15 cellular contexts compared by ENCODE assay signal in the genomic region with DNA sequence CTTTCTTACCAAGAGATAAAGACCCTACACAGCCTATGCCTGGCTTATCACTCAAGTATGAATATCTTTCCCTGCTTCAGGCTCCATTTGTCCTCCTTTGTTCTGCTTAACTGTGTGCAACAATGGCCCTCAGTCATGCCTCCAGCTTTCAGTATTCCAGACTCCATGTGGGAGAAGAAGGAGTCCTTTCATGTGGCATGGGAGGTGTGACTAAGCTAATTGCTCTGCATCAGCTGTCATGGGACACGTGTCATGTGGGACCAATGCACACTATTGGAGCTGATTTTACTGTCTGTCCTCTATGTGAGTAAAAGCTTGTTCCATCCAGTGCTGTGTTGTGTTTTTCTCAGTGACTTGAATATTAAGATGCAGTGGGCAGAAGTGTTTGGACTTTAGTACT.
"Had no signal": no experiment of that assay in that cellular context is flagged by ENCODE, and none has a peak within 500 bp of the region (broad histone marks: within the 10 kb centered on the region; RNA-seq: fewer than 3 reads in every experiment).

No MANE protein-coding gene starts in this region.

- H3K4me1 ChIP-seq: gastrocnemius medialis, lower lobe of right lung had no signal

- H3K4me1 Mint-ChIP-seq: activated CD4-positive, alpha-beta T cell treated with anti-CD3 and anti-CD28 coated beads for 36 hours; activated naive CD8-positive, alpha-beta T cell treated with anti-CD3 and anti-CD28 coated beads for 36 hours; naive thymus-derived CD4-positive, alpha-beta T cell had no signal

- DNase-seq: activated CD4-positive, alpha-beta T cell treated with anti-CD3 and anti-CD28 coated beads for 36 hours; activated CD8-positive, alpha-beta memory T cell treated with anti-CD3 and anti-CD28 coated beads, Interleukin-2, amount 50 U/mL, for 4 hours; activated CD8-positive, alpha-beta T cell treated with anti-CD3 and anti-CD28 coated beads for 36 hours; activated gamma-delta T cell treated with Interleukin-2 at 50 U/mL for 16 hours; activated naive CD8-positive, alpha-beta T cell treated with anti-CD3 and anti-CD28 coated beads for 36 hours; activated T-cell treated with anti-CD3 and anti-CD28 coated beads, Interleukin-2, amount 50 U/mL, for 72 hours; gastrocnemius medialis; lower lobe of right lung; naive thymus-derived CD4-positive, alpha-beta T cell; occipital lobe; stimulated activated CD4-positive, alpha-beta T cell treated with anti-CD3 and anti-CD28 coated beads, Interleukin-4, amount 100 ng/mL, for 1 hour; stimulated activated CD8-positive, alpha-beta memory T cell treated with anti-CD3 and anti-CD28 coated beads, Interleukin-4, amount 100 ng/mL, for 48 hours; stimulated activated naive CD8-positive, alpha-beta T cell treated with anti-CD3 and anti-CD28 coated beads, Interleukin-15, Interleukin-2, amounts not matched to agents 100 U/mL and 50 U/mL, for 24 hours had no signal

- H3K27me3 Mint-ChIP-seq: activated CD4-positive, alpha-beta T cell treated with anti-CD3 and anti-CD28 coated beads for 36 hours; activated CD8-positive, alpha-beta T cell treated with anti-CD3 and anti-CD28 coated beads for 36 hours; activated naive CD8-positive, alpha-beta T cell treated with anti-CD3 and anti-CD28 coated beads for 36 hours; naive thymus-derived CD4-positive, alpha-beta T cell had no signal

- H3K9me3 ChIP-seq: gastrocnemius medialis, lower lobe of right lung had no signal

- H3K4me3 Mint-ChIP-seq: activated CD4-positive, alpha-beta T cell treated with anti-CD3 and anti-CD28 coated beads for 36 hours; activated CD8-positive, alpha-beta T cell treated with anti-CD3 and anti-CD28 coated beads for 36 hours; activated naive CD8-positive, alpha-beta T cell treated with anti-CD3 and anti-CD28 coated beads for 36 hours; activated T-cell treated with anti-CD3 and anti-CD28 coated beads, Interleukin-2, amount 50 U/mL, for 72 hours; naive thymus-derived CD4-positive, alpha-beta T cell; T-helper 2 cell treated with Interferon-gamma antibody and Interleukin-4, amounts not matched to agents 5 μg/mL and 100 μg/mL, for 36 hours had no signal

- H3K36me3 ChIP-seq: gastrocnemius medialis, lower lobe of right lung had no signal

- ATAC-seq: activated CD4-positive, alpha-beta T cell treated with anti-CD3 and anti-CD28 coated beads for 36 hours; activated CD8-positive, alpha-beta T cell treated with anti-CD3 and anti-CD28 coated beads for 36 hours; activated T-cell treated with anti-CD3 and anti-CD28 coated beads, Interleukin-2, amount 50 U/mL, for 72 hours; gastrocnemius medialis; lower lobe of right lung; naive thymus-derived CD4-positive, alpha-beta T cell; stimulated activated naive CD8-positive, alpha-beta T cell treated with anti-CD3 and anti-CD28 coated beads, Interleukin-15, Interleukin-2, amounts not matched to agents 100 U/mL and 50 U/mL, for 24 hours had no signal

- H3K36me3 Mint-ChIP-seq: activated naive CD8-positive, alpha-beta T cell treated with anti-CD3 and anti-CD28 coated beads for 36 hours had no signal

- H3K27ac ChIP-seq: gastrocnemius medialis, lower lobe of right lung, VCaP had no signal

- H3K4me3 ChIP-seq: gastrocnemius medialis, lower lobe of right lung had no signal

- H3K27me3 ChIP-seq: gastrocnemius medialis had no signal

- H3K27ac Mint-ChIP-seq: activated CD4-positive, alpha-beta T cell treated with anti-CD3 and anti-CD28 coated beads for 36 hours; activated CD8-positive, alpha-beta T cell treated with anti-CD3 and anti-CD28 coated beads for 36 hours; activated naive CD8-positive, alpha-beta T cell treated with anti-CD3 and anti-CD28 coated beads for 36 hours; activated T-cell treated with anti-CD3 and anti-CD28 coated beads, Interleukin-2, amount 50 U/mL, for 72 hours; naive thymus-derived CD4-positive, alpha-beta T cell; T-helper 2 cell treated with Interferon-gamma antibody and Interleukin-4, amounts not matched to agents 5 μg/mL and 100 μg/mL, for 36 hours had no signal
